Comparison of ENCODE assay signal across 1 cellular context in genomic region chr19:10694706-10695105, GRCh38.
TF ChIP-seq lines count a peak whose summit lies in the region.

No MANE protein-coding gene starts in this region.

TF ChIP-seq in SK-N-SH, 30 proteins besides CTCF, POLR2A, EP300 and RAD21 (continued from another document):
- no peak for TF ChIP-seq SIN3A (IDR thresholded peaks at IDR 0.05; ENCODE audit: borderline replicate concordance, low read depth, low read length)
- no peak for TF ChIP-seq FOSL2 (IDR thresholded peaks at IDR 0.05; ENCODE audit: borderline replicate concordance, low read depth)
- no peak for TF ChIP-seq GATA2 (CRISPR knock-in tag; IDR thresholded peaks at IDR 0.05)
- TF ChIP-seq JUND (IDR thresholded peaks at IDR 0.05): no peak
- no peak for TF ChIP-seq EZH2phosphoT487 (IDR thresholded peaks at IDR 0.05; ENCODE audit: borderline replicate concordance, low read depth)
